In the genomic region with DNA sequence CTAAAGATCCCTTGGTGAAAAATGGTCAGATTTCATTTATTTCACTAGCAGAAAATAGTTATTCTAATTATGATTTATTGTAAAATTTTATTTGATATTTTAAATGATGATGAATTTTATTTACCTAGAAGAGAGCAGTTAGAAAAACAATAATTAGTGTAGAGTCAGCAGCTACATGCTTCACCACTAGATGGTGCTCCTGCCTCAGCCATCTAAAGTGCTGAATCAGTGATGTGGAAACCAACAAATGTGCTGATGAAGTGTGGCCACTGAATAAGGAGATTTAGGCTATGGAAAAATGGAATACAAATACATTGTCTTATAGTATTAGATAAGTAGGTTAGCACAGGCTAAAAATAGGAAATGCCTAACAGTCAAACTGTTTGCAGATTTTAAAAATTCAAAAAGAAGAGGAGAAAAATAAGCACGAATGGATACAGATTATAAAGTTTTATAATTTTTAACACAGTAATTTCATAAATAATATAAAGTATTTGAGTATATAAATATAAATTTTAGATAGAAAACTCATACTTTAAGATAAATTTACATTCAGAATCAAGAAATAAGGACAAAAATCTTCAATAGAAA, we compare ENCODE assay signal across 8 cellular contexts.
DNase-seq lines count a peak whose midpoint lies in the region; ATAC-seq and TF ChIP-seq lines count a peak whose summit lies in the region.

No MANE protein-coding gene starts in this region.

- intact Hi-C loops in PC-9 (cut with micrococcal nuclease; ENCODE audit: unreplicated experiment) (loop anchor here (1.0 to 10.0 kb wide), 8 partner anchors 122 to 1872 kb away; a partner anchor contains a TSS), esophagus muscularis mucosa (cut with DNase I) (loop anchor here (1.0 to 5.0 kb wide), 4 partner anchors 117 to 937 kb away; a partner anchor contains a TSS)

- no peaks in the 10 kb centered on the region for H3K9me3 ChIP-seq in DND-41 (ENCODE audit: insufficient read depth, low read length, severe bottlenecking)
- H3K9me3 ChIP-seq in PC-9 (ENCODE audit: insufficient read depth, low read depth): no peaks in the 10 kb centered on the region
- no peaks in the 10 kb centered on the region for H3K9me3 ChIP-seq in esophagus muscularis mucosa

- H3K9me2 ChIP-seq in PC-9 (ENCODE audit: insufficient read depth): no peaks in the 10 kb centered on the region

- H3K4me2 ChIP-seq in DND-41 (ENCODE audit: insufficient read depth, low read length) (no peak overlapping the region), KMS-11 (no peak overlapping the region), PC-9 (no peak overlapping the region)

- DNase-seq in DND-41 (peak; percentile 78), PC-9 (peak; percentile 38 to 58), activated T-cell treated with anti-CD3 and anti-CD28 coated beads for 48 hours (ENCODE audit: low read depth) (peak; percentile 44), esophagus muscularis mucosa (ENCODE audit: extremely low spot score) (no peak)
- DNase-seq in naive thymus-derived CD8-positive, alpha-beta T cell: peak; percentile 38 to 81 (median 70)
- peak; percentile 54 to 69 for DNase-seq in stimulated activated effector memory CD8-positive, alpha-beta T cell treated with anti-CD3 and anti-CD28 coated beads, Interleukin-12 subunit alpha, Interleukin-12 subunit beta, amount 100 ng/mL, for 72 hours (ENCODE audit: low spot score in 2 of 2)

- TF ChIP-seq CTCF in DND-41 (IDR thresholded peaks at IDR 0.05; ENCODE audit: borderline replicate concordance, extremely low read depth, low read length, poor library complexity, severe bottlenecking) (peak; percentile 97), KMS-11 (conservative IDR thresholded peaks at IDR 0.05; ENCODE audit: low read depth, low read length) (peak; percentile 97), PC-9 (conservative IDR thresholded peaks at IDR 0.05) (peak; percentile 95), esophagus muscularis mucosa (IDR thresholded peaks at IDR 0.05) (peak in 2 of 3 experiments; percentile 90 to 94)

- no peaks in the 10 kb centered on the region for H3K9me3 Mint-ChIP-seq in naive thymus-derived CD8-positive, alpha-beta T cell
- H3K9me3 Mint-ChIP-seq in stimulated activated effector memory CD8-positive, alpha-beta T cell treated with anti-CD3 and anti-CD28 coated beads, Interleukin-12 subunit alpha, Interleukin-12 subunit beta, amount 100 ng/mL, for 72 hours: no peaks in the 10 kb centered on the region

- 83% methylated on average over 1 of the region's 1 CpG for WGBS in esophagus muscularis mucosa

- CTCF ChIA-PET in PC-9 (lab: Charles Lee): interaction anchor here (0.5 to 2.5 kb wide), 3 partner anchors 62 to 887 kb away, joined by 5 to 10 read pairs (median 5); a partner anchor contains a TSS

- peak; percentile 89 for ATAC-seq in DND-41 (ENCODE audit: insufficient read depth, low read depth)
- peak; percentile 61 to 72 for ATAC-seq in naive thymus-derived CD8-positive, alpha-beta T cell
- peak; percentile 61 for ATAC-seq in stimulated activated effector memory CD8-positive, alpha-beta T cell treated with anti-CD3 and anti-CD28 coated beads, Interleukin-12 subunit alpha, Interleukin-12 subunit beta, amount 100 ng/mL, for 72 hours
- no peak for ATAC-seq in HG03354 (IDR thresholded peaks at IDR 0.05; ENCODE audit: poor library complexity, severe bottlenecking, unreplicated experiment)

- TF ChIP-seq POLR2A in esophagus muscularis mucosa (IDR thresholded peaks at IDR 0.05; ENCODE audit: low read depth): no peak

- no peak overlapping the region for H3K9ac ChIP-seq in DND-41 (ENCODE audit: low read depth, low read length)
- no peak overlapping the region for H3K9ac ChIP-seq in KMS-11

- no peaks in the 10 kb centered on the region for H3K36me3 ChIP-seq in DND-41 (ENCODE audit: insufficient read depth, low read length)
- no peaks in the 10 kb centered on the region for H3K36me3 ChIP-seq in KMS-11 (ENCODE audit: insufficient read depth)
- no peaks in the 10 kb centered on the region for H3K36me3 ChIP-seq in PC-9 (ENCODE audit: low read depth)
- H3K36me3 ChIP-seq in esophagus muscularis mucosa: peaks cover 0 to 14% (median 0%) of the 10 kb centered on the region in 4 donors

- H3F3A ChIP-seq in PC-9 (ENCODE audit: insufficient read depth, low read depth): peaks cover 14% of the 10 kb centered on the region

- H3K4me3 Mint-ChIP-seq in naive thymus-derived CD8-positive, alpha-beta T cell: no peak overlapping the region
- no peak overlapping the region for H3K4me3 Mint-ChIP-seq in stimulated activated effector memory CD8-positive, alpha-beta T cell treated with anti-CD3 and anti-CD28 coated beads, Interleukin-12 subunit alpha, Interleukin-12 subunit beta, amount 100 ng/mL, for 72 hours

- no peaks in the 10 kb centered on the region for H3K36me3 Mint-ChIP-seq in naive thymus-derived CD8-positive, alpha-beta T cell
- H3K36me3 Mint-ChIP-seq in stimulated activated effector memory CD8-positive, alpha-beta T cell treated with anti-CD3 and anti-CD28 coated beads, Interleukin-12 subunit alpha, Interleukin-12 subunit beta, amount 100 ng/mL, for 72 hours: no peaks in the 10 kb centered on the region

- no peak overlapping the region for H3K27ac Mint-ChIP-seq in naive thymus-derived CD8-positive, alpha-beta T cell
- H3K27ac Mint-ChIP-seq in stimulated activated effector memory CD8-positive, alpha-beta T cell treated with anti-CD3 and anti-CD28 coated beads, Interleukin-12 subunit alpha, Interleukin-12 subunit beta, amount 100 ng/mL, for 72 hours: no peak overlapping the region

- H3K27me3 ChIP-seq in DND-41 (ENCODE audit: insufficient read depth, low read length, poor library complexity) (no peaks in the 10 kb centered on the region), KMS-11 (ENCODE audit: insufficient read depth, low read depth) (no peaks in the 10 kb centered on the region), PC-9 (ENCODE audit: insufficient read depth, low read depth) (no peaks in the 10 kb centered on the region), esophagus muscularis mucosa (no peaks in the 10 kb centered on the region)

- H2AFZ ChIP-seq in DND-41 (ENCODE audit: low read depth, low read length) (no peak overlapping the region), KMS-11 (ENCODE audit: low read depth) (no peak overlapping the region), PC-9 (no peak overlapping the region)

- no peaks in the 10 kb centered on the region for H3K79me2 ChIP-seq in DND-41 (ENCODE audit: insufficient read depth, low read length)
- H3K79me2 ChIP-seq in KMS-11 (ENCODE audit: insufficient read depth, low read depth): no peaks in the 10 kb centered on the region
- no peaks in the 10 kb centered on the region; the same call in 1 of the 2 replicates for H3K79me2 ChIP-seq in PC-9 (ENCODE audit: low read depth)

- POLR2A ChIA-PET in PC-9 (lab: Charles Lee; ENCODE audit: unreplicated experiment): interaction anchor here (0.6 kb wide), 1 partner anchor 322 kb away, joined by 4 read pairs; no protein-coding TSS in a partner anchor
- POLR2A ChIA-PET in naive thymus-derived CD8-positive, alpha-beta T cell (lab: Charles Lee): interaction anchor here (0.6 to 1.2 kb wide), 2 partner anchors 102 to 677 kb away, joined by 6 read pairs; a partner anchor contains a TSS

- BruUV-seq in PC-9 (replicated peaks; lab: Mats Ljungman, UMichigan): no TSS peak

- H3K27ac ChIP-seq in DND-41 (ENCODE audit: low read length): no peak overlapping the region
- no peak overlapping the region for H3K27ac ChIP-seq in KMS-11
- no peak overlapping the region for H3K27ac ChIP-seq in PC-9
- H3K27ac ChIP-seq in esophagus muscularis mucosa (replicated peaks in 1 of 4): no peak overlapping the region

- TF ChIP-seq EP300 in esophagus muscularis mucosa (IDR thresholded peaks at IDR 0.05): no peak

- no peaks in the 10 kb centered on the region for H3K27me3 Mint-ChIP-seq in naive thymus-derived CD8-positive, alpha-beta T cell

- no peak overlapping the region for H3K4me3 ChIP-seq in DND-41 (ENCODE audit: low read depth in 1 of 2, low read length in 2 of 2)
- H3K4me3 ChIP-seq in KMS-11 (IDR thresholded peaks at IDR 0.05; ENCODE audit: insufficient read depth, low read depth, low read length): no peak overlapping the region
- H3K4me3 ChIP-seq in PC-9: no peak overlapping the region
- H3K4me3 ChIP-seq in esophagus muscularis mucosa: no peak overlapping the region

- H3K4me1 ChIP-seq in DND-41 (ENCODE audit: insufficient read depth, low read length) (peaks cover 6% of the 10 kb centered on the region), KMS-11 (ENCODE audit: low read depth, poor library complexity, severe bottlenecking) (peaks cover 14% of the 10 kb centered on the region), PC-9 (replicated peaks; ENCODE audit: insufficient read depth) (no peaks in the 10 kb centered on the region), esophagus muscularis mucosa (peaks cover 20 to 29% (median 22%) of the 10 kb centered on the region in 4 donors)

- peaks cover 0 to 7% (median 4%) of the 10 kb centered on the region in 4 donors for H3K4me1 Mint-ChIP-seq in naive thymus-derived CD8-positive, alpha-beta T cell
- peaks cover 5% of the 10 kb centered on the region for H3K4me1 Mint-ChIP-seq in stimulated activated effector memory CD8-positive, alpha-beta T cell treated with anti-CD3 and anti-CD28 coated beads, Interleukin-12 subunit alpha, Interleukin-12 subunit beta, amount 100 ng/mL, for 72 hours

- no peaks in the 10 kb centered on the region for H4K20me1 ChIP-seq in DND-41 (ENCODE audit: insufficient read depth, low read length)
- no peaks in the 10 kb centered on the region for H4K20me1 ChIP-seq in KMS-11 (ENCODE audit: insufficient read depth)
- no peaks in the 10 kb centered on the region for H4K20me1 ChIP-seq in PC-9 (ENCODE audit: insufficient read depth)
